8 cellular contexts compared by ENCODE assay signal in the genomic region with DNA sequence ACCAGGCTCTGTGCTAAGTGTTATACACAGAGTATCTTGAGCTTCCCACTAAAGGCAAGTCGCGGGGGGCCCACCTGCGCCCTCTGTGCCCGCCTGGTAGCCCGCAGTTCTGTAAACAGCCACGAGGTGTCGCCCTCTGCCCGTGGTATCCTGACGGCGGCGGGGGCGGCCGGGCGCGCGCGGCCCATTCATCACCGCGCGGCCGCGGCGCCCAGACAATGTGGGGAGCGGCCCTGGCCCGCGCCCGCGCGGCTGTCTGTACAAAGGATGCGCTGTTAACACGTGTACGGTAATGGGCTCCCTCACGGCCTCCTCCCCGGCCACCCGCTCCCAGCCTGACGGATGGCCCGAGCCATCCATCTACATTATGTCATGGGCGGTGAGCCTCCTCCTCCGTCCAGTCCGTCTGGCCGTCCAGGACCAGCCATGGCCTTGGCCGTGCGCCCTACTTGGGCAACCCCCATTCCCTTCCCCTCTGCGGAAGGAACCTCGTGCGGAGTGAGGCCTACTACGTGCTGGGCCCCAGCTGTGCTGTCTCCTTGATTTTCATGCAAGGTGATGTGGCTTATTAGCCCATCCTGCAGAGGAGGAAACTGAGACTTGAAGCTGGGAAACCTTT.
DNase-seq lines count a peak whose midpoint lies in the region; ATAC-seq, FAIRE-seq and TF ChIP-seq lines count a peak whose summit lies in the region.

No MANE protein-coding gene starts in this region.

- no peak for ATAC-seq in GM21381 (IDR thresholded peaks at IDR 0.05; ENCODE audit: unreplicated experiment)

- H3K27me3 ChIP-seq in iPS-20b (ENCODE audit: insufficient read depth, low read length) (no peaks in the 10 kb centered on the region), spleen (replicated peaks in 1 of 7) (no peaks in the 10 kb centered on the region)

- 18 to 52% (median 23%) methylated on average over 20 to 47 of the region's 47 CpGs for WGBS in spleen, 5 donors

- FAIRE-seq in H54 (lab: Jason Lieb, UNC), result no peak

- intact Hi-C loops in spleen (cut with DNase I; ENCODE audit: low total_unique reads), result loop anchor here (5.0 kb wide), 1 partner anchor 1046 kb away; a partner anchor contains a TSS

- CTCF ChIA-PET in AG04449 (lab: Yijun Ruan, JAX), result interaction anchor here (0.6 to 3.2 kb wide), 45 partner anchors 8 to 1130 kb away, joined by 3 to 35 read pairs (median 3); a partner anchor contains a TSS

- H3K4me1 ChIP-seq in iPS-20b (ENCODE audit: insufficient read depth, low read length) (peaks cover 18% of the 10 kb centered on the region; the same call in 1 of the 2 replicates), spleen (peaks cover 0 to 10% (median 6%) of the 10 kb centered on the region in 6 donors)

- in situ Hi-C loops in SK-MEL-5 (cut with HindIII; ENCODE audit: low pct_unique_long_range_greater_than_20kb, low sequenced_read_pairs), result no loop called here
- in situ Hi-C loops in astrocyte of the spinal cord (cut with HindIII; ENCODE audit: low sequenced_read_pairs), result no loop called here

- POLR2A ChIA-PET in AG04449 (lab: Yijun Ruan, JAX), result interaction anchor here (1.0 kb wide), 1 partner anchor 1086 kb away, joined by 4 read pairs; no protein-coding TSS in a partner anchor

- TF ChIP-seq POLR2A in H54 (IDR thresholded peaks at IDR 0.05; ENCODE audit: low read depth, low read length) (no peak), spleen (IDR thresholded peaks at IDR 0.05) (no peak)

- no peak for DNase-seq in AG04449 (ENCODE audit: low read depth, low spot score)
- peak; percentile 50 for DNase-seq in H54 (ENCODE audit: insufficient read length, low spot score)
- peak; percentile 56 for DNase-seq in SK-MEL-5 (ENCODE audit: low read depth, low spot score)
- peak; percentile 48 for DNase-seq in astrocyte of the spinal cord (ENCODE audit: low read depth, low spot score)
- peak; percentile 75 for DNase-seq in spleen
- DNase-seq in SKM-1 treated with dmso at 0.1 percent for 144 hours (lab: John Stamatoyannopoulos, UW; ENCODE audit: unreplicated experiment), result no peak

- no peak overlapping the region for H3K27ac ChIP-seq in iPS-20b (ENCODE audit: low read length)
- no peak overlapping the region for H3K27ac ChIP-seq in spleen

- H3K4me3 ChIP-seq in AG04449 (ENCODE audit: low read depth, low read length) (peak overlapping the region; percentile 43), astrocyte of the spinal cord (ENCODE audit: low read depth, low read length) (peak overlapping the region; percentile 23), iPS-20b (ENCODE audit: low read length) (peak overlapping the region; percentile 48; the same call in 1 of the 2 replicates), spleen (peak overlapping the region in 2 of 8 donors; percentile 13 to 50)

- H3K36me3 ChIP-seq in iPS-20b (ENCODE audit: insufficient read depth, low read depth, low read length) (no peaks in the 10 kb centered on the region), spleen (peaks cover 0 to 10% (median 0%) of the 10 kb centered on the region in 6 donors)

- peak; percentile 87 for TF ChIP-seq CTCF in AG04449 (IDR thresholded peaks at IDR 0.05; ENCODE audit: insufficient read depth, low read length, missing control alignments)
- TF ChIP-seq CTCF in astrocyte of the spinal cord (IDR thresholded peaks at IDR 0.05; ENCODE audit: low read depth, low read length), result peak; percentile 72
- peak in 10 of 11 experiments; percentile 45 to 93 (median 80) for TF ChIP-seq CTCF in spleen (IDR thresholded peaks at IDR 0.05 in 8 of 11, conservative IDR thresholded peaks at IDR 0.05 in 3 of 11)

- H3K9me3 ChIP-seq in iPS-20b (ENCODE audit: insufficient read depth, low read depth, low read length), result peaks cover 7% of the 10 kb centered on the region
- peaks cover 0 to 20% (median 8%) of the 10 kb centered on the region in 8 donors for H3K9me3 ChIP-seq in spleen

- H3K9ac ChIP-seq in iPS-20b (ENCODE audit: low read depth, low read length), result peak overlapping the region; percentile 60; the same call in 1 of the 2 replicates

Comparison
In these comparisons a context has a peak if more than half of its experiments do, and no peak if none do; other contexts are left out.
1. DNase-seq: peak in H54 (single experiment), SK-MEL-5 (single experiment), astrocyte of the spinal cord (single experiment) and spleen (single experiment); none in AG04449 (single experiment) and SKM-1 treated with dmso at 0.1 percent for 144 hours (single experiment).
2. Peak in every context shown above with its lines, with median percentiles within 50 percentile points of each other: CTCF ChIP-seq.